1 cellular context compared by ENCODE assay signal in genomic region chr6:31158140-31158862, GRCh38.
A peak's percentile ranks its signal among the peaks of the same experiment; 100 is the strongest.
TF ChIP-seq lines count a peak whose summit lies in the region.

Gene TCF19 (plus strand): TSS chr6:31158589. CDS start chr6:31159470, 881 bp downstream.

TF ChIP-seq in HepG2, 621 proteins besides CTCF, POLR2A, EP300 and RAD21 (continued from another document and continues in another):
- TF ChIP-seq ZNF770 (CRISPR knock-in tag; IDR thresholded peaks at IDR 0.05) (peak; percentile 33; the same call in 1 of the 2 replicates), ZNF740 (CRISPR knock-in tag; IDR thresholded peaks at IDR 0.05) (no peak), XRCC5 (optimal IDR thresholded peaks at IDR 0.05; ENCODE audit: low read length) (peak; percentile 82), PCBP2 (optimal IDR thresholded peaks at IDR 0.05; ENCODE audit: low read depth, low read length, poor library complexity, severe bottlenecking) (peak; percentile 43), ZFP91 (CRISPR knock-in tag; IDR thresholded peaks at IDR 0.05; ENCODE audit: borderline replicate concordance) (peak; percentile 79), ZNF136 (CRISPR knock-in tag; IDR thresholded peaks at IDR 0.05; ENCODE audit: low read depth) (peak; percentile 87), THAP11 (CRISPR knock-in tag; IDR thresholded peaks at IDR 0.05) (peak; percentile 49), PAXIP1 (CRISPR knock-in tag; conservative IDR thresholded peaks at IDR 0.05) (peak; percentile 63), HNRNPLL (IDR thresholded peaks at IDR 0.05; ENCODE audit: low read depth, low read length, poor library complexity, severe bottlenecking) (peak; percentile 96), KMT2B (CRISPR knock-in tag; IDR thresholded peaks at IDR 0.05) (peak; percentile 40; the same call in 1 of the 2 replicates), PRDM4 (CRISPR knock-in tag; IDR thresholded peaks at IDR 0.05; ENCODE audit: borderline replicate concordance) (no peak), FOXC1 (CRISPR knock-in tag; IDR thresholded peaks at IDR 0.05; ENCODE audit: borderline replicate concordance) (no peak), ZBTB43 (CRISPR knock-in tag; conservative IDR thresholded peaks at IDR 0.05) (no peak), ZNF264 (CRISPR knock-in tag; IDR thresholded peaks at IDR 0.05) (no peak), ZNF274 (CRISPR knock-in tag; IDR thresholded peaks at IDR 0.05) (peak; percentile 10; the same call in 1 of the 2 replicates), ZNF235 (CRISPR knock-in tag; IDR thresholded peaks at IDR 0.05; ENCODE audit: borderline replicate concordance) (no peak), SMC3 (IDR thresholded peaks at IDR 0.05; ENCODE audit: low read length) (no peak), MEF2D (CRISPR knock-in tag; IDR thresholded peaks at IDR 0.05) (no peak; the same call in none of the 2 replicates), ZSCAN12 (CRISPR knock-in tag; IDR thresholded peaks at IDR 0.05) (no peak), CSRNP2 (CRISPR knock-in tag; conservative IDR thresholded peaks at IDR 0.05; ENCODE audit: low read depth) (no peak), AKAP8 (CRISPR knock-in tag; IDR thresholded peaks at IDR 0.05) (no peak), HNF1B (CRISPR knock-in tag; IDR thresholded peaks at IDR 0.05) (peak; percentile 94), BHLHE40 (IDR thresholded peaks at IDR 0.05; ENCODE audit: low read length) (peak; percentile 81; the same call in 1 of the 2 replicates), CBX2 (IDR thresholded peaks at IDR 0.05; ENCODE audit: low read depth, low read length) (no peak), CBX2 (CRISPR knock-in tag; IDR thresholded peaks at IDR 0.05; ENCODE audit: low read depth) (0 out of 2 replicates have a peak, but pooled peaks have one; percentile 49), CEBPG (CRISPR knock-in tag; IDR thresholded peaks at IDR 0.05) (no peak), ZNF142 (CRISPR knock-in tag; IDR thresholded peaks at IDR 0.05) (no peak), KDM4B (CRISPR knock-in tag; IDR thresholded peaks at IDR 0.05) (no peak), MXD4 (CRISPR knock-in tag; IDR thresholded peaks at IDR 0.05) (peak; percentile 79), HOMEZ (CRISPR knock-in tag; IDR thresholded peaks at IDR 0.05; ENCODE audit: low read depth) (peak; percentile 80), PBX2 (CRISPR knock-in tag; IDR thresholded peaks at IDR 0.05) (no peak)
